8 cellular contexts compared by ENCODE assay signal in genomic region chr2:96638144-96639121, GRCh38. TPM values are rescaled to one million over a fixed set of nuclear protein-coding genes. Genes with fewer than 3 reads are reported as not detected.
DNase-seq lines count a peak whose midpoint lies in the region; ATAC-seq, FAIRE-seq and TF ChIP-seq lines count a peak whose summit lies in the region.

TSS of gene KANSL3 (minus strand) at chr2:96638312. CDS start at chr2:96637135, 1,177 bp downstream.

- H3K4me1 ChIP-seq in pancreas (peaks cover 6 to 18% (median 14%) of the 10 kb centered on the region in 3 donors), tibial artery (peaks cover 0 to 41% (median 28%) of the 10 kb centered on the region in 4 donors)

- no peaks in the 10 kb centered on the region for H3K27me3 ChIP-seq in pancreas
- H3K27me3 ChIP-seq in tibial artery: peaks cover 0 to 3% of the 10 kb centered on the region in 2 donors

- TF ChIP-seq CTCF in GM10266 (IDR thresholded peaks at IDR 0.05; ENCODE audit: control insufficient read depth, insufficient read depth, low read depth, missing control alignments): no peak
- TF ChIP-seq CTCF in pancreas (IDR thresholded peaks at IDR 0.05): no peak
- peak in 1 of 2 experiments; percentile 27 for TF ChIP-seq CTCF in tibial artery (IDR thresholded peaks at IDR 0.05)

- intact Hi-C loops in Right ventricle myocardium inferior (cut with DNase I): loop anchor here (1.0 to 5.0 kb wide), 3 partner anchors 26 to 179 kb away; partner anchors contain the start of genes CNNM3 and CNNM4
- intact Hi-C loops in pancreas (cut with DNase I): no loop called here
- intact Hi-C loops in tibial artery (cut with DNase I; ENCODE audit: low total_unique reads): loop anchor here (5.0 to 10.0 kb wide), 3 partner anchors 104 to 326 kb away; partner anchors contain the start of genes ARID5A and CNNM4

- H3K36me3 ChIP-seq in pancreas (no peaks in the 10 kb centered on the region), tibial artery (peaks cover 0 to 14% (median 13%) of the 10 kb centered on the region in 3 donors)

- H3K4me3 ChIP-seq in pancreas: peak within 1 kb of the TSS; percentile 40 to 61 (median 58)
- H3K4me3 ChIP-seq in tibial artery: peak within 1 kb of the TSS; percentile 65 to 82

- ATAC-seq in HG02642 (IDR thresholded peaks at IDR 0.05; ENCODE audit: poor library complexity, unreplicated experiment) (peak; percentile 78), Right ventricle myocardium inferior (peak; percentile 93), pancreas (peak; percentile 92 to 96 (median 93))

- peak; percentile 88 for DNase-seq in GM10266 (ENCODE audit: extremely low spot score)
- peak; percentile 71 for DNase-seq in NCI-H1105 treated with DMSO at 0.1 percent for 48 hours (lab: John Stamatoyannopoulos, UW)
- peak; percentile 45 to 86 for DNase-seq in SW 1271 (lab: John Stamatoyannopoulos, UW)
- peak; percentile 63 for DNase-seq in activated naive CD8-positive, alpha-beta T cell treated with anti-CD3 and anti-CD28 coated beads, Interleukin-2, amount 50 U/mL, for 16 hours (ENCODE audit: low read depth, low spot score)
- DNase-seq in Right ventricle myocardium inferior (ENCODE audit: missing footprints): peak; percentile 96
- DNase-seq in pancreas: peak; percentile 84 to 97 (median 94)
- peak; percentile 84 to 93 for DNase-seq in tibial artery

- H3K9me3 ChIP-seq in pancreas (no peaks in the 10 kb centered on the region), tibial artery (no peaks in the 10 kb centered on the region)

- no peak for FAIRE-seq in pancreas (lab: Jason Lieb, UNC)

- peak within 1 kb of the TSS; percentile 83 to 95 (median 92) for H3K27ac ChIP-seq in pancreas
- H3K27ac ChIP-seq in tibial artery: peak within 1 kb of the TSS; percentile 80 to 98

- WGBS in pancreas, 2 donors: 6 to 7% methylated on average over 53 to 67 of the region's 67 CpGs

RNA-seq across cellular contexts. Expression of gene KANSL3, which starts in this region (rescaled TPM):
- total RNA-seq in Right ventricle myocardium inferior: 31.9 TPM
- total RNA-seq in pancreas: 10 to 100 TPM; 14.8 to 28.9 (median 18.2) TPM
- polyA plus RNA-seq in pancreas: 10 to 100 TPM; 20.0 to 27.8 TPM

Comparison
In these comparisons a context has a peak if more than half of its experiments do, and no peak if none do; other contexts are left out.
1. Peak in every context shown above with its lines: DNase-seq, ATAC-seq, H3K4me3 ChIP-seq and H3K27ac ChIP-seq.
2. intact Hi-C loops: an anchor here in Right ventricle myocardium inferior (1.0 to 5.0 kb wide) and tibial artery (5.0 to 10.0 kb wide); none called in pancreas.